21 cellular contexts compared by ENCODE assay signal in genomic region chr14:89534896-89535615, GRCh38.
A peak's percentile ranks its signal among the peaks of the same experiment; 100 is the strongest.
DNase-seq lines count a peak whose midpoint lies in the region; TF ChIP-seq lines count a peak whose summit lies in the region.
"Had no signal": no experiment of that assay in that cellular context is flagged by ENCODE, and none has a peak within 500 bp of the region (broad histone marks: within the 10 kb centered on the region; RNA-seq: fewer than 3 reads in every experiment).

No MANE protein-coding gene starts in this region.

- peaks cover 2% of the 10 kb centered on the region for H3K27me3 Mint-ChIP-seq in endothelial cell (ENCODE audit: unreplicated experiment)
- H3K27me3 Mint-ChIP-seq: stimulated activated memory B cell treated with anti-CD40 and anti-IgM and Interleukin-4, amounts not matched to agents 10 μg/mL and 1 μg/mL and 100 μg/mL, for 72 hours had no signal

- H3K36me3 ChIP-seq in hepatocyte (replicated peaks; ENCODE audit: insufficient read depth, low read depth) = no peaks in the 10 kb centered on the region
- H3K36me3 ChIP-seq: tibial artery, WERI-Rb-1 had no signal

- H3K4me1 Mint-ChIP-seq in endothelial cell (ENCODE audit: unreplicated experiment) = peaks cover 22% of the 10 kb centered on the region

- H3K9me3 ChIP-seq in hepatocyte (ENCODE audit: low read depth) = no peaks in the 10 kb centered on the region
- H3K9me3 ChIP-seq: Caco-2, tibial artery had no signal

- DNase-seq in AG04449 (ENCODE audit: low read depth, low spot score) (peak; percentile 33), GM04503 (ENCODE audit: low read depth) (peak; percentile 15), cardiac fibroblast (ENCODE audit: low read depth in 2 of 2) (peak; percentile 55 to 64), left kidney (ENCODE audit: low read depth, low spot score) (peak; percentile 33), endothelial cell (ENCODE audit: low spot score) (no peak), hepatocyte (ENCODE audit: low spot score) (no peak), CD1c-positive myeloid dendritic cell (ENCODE audit: extremely low spot score) (no peak), iPS-NIHi11 (ENCODE audit: low spot score) (no peak)
- DNase-seq: activated CD4-positive, alpha-beta T cell treated with anti-CD3 and anti-CD28 coated beads, Interleukin-2, amount 50 U/mL, for 48 hours; activated naive CD4-positive, alpha-beta T cell treated with Interleukin-2 at 50 U/mL for 16 hours; activated T-cell treated with anti-CD3 and anti-CD28 coated beads for 4 hours; Caco-2; natural killer cell; NCI-H1417 treated with DMSO at 0.1 percent for 48 hours; NCI-H2171 treated with DMSO at 0.1 percent for 48 hours; OCI-M1; SHP77; tibial artery; WERI-Rb-1 had no signal

- POLR2A ChIA-PET in AG04449 (lab: Yijun Ruan, JAX) = no interaction called here

- H3K36me3 Mint-ChIP-seq in endothelial cell (ENCODE audit: low read depth, unreplicated experiment) = peaks cover 5% of the 10 kb centered on the region
- H3K36me3 Mint-ChIP-seq: natural killer cell had no signal

- 65% methylated on average over 4 of the region's 4 CpGs for WGBS in hepatocyte (ENCODE audit: low lambda C conversion rate, missing lambda C conversion rate)

- H3K27ac Mint-ChIP-seq in endothelial cell (ENCODE audit: unreplicated experiment) = no peak overlapping the region
- H3K27ac Mint-ChIP-seq: stimulated activated memory B cell treated with anti-CD40 and anti-IgM and Interleukin-4, amounts not matched to agents 10 μg/mL and 1 μg/mL and 100 μg/mL, for 72 hours; T-helper 1 cell treated with Interleukin-12 subunit alpha and Interleukin-12 subunit beta and Interleukin-4 antibody, amounts not matched to agents 30 μg/mL and 1 μg/mL, for 36 hours had no signal

- H3K27me3 ChIP-seq in hepatocyte = no peaks in the 10 kb centered on the region
- H3K27me3 ChIP-seq: tibial artery had no signal

- no peak overlapping the region for H3K4me2 ChIP-seq in hepatocyte

- H3K4me3 ChIP-seq in AG04449 (ENCODE audit: low read depth, low read length) (no peak overlapping the region), cardiac fibroblast (replicated peaks in 1 of 2; ENCODE audit: low read depth in 2 of 2, low read length in 2 of 2) (no peak overlapping the region), hepatocyte (no peak overlapping the region)
- H3K4me3 ChIP-seq: tibial artery had no signal

- H2AFZ ChIP-seq in hepatocyte = no peak overlapping the region

- no peak for TF ChIP-seq CTCF in AG04449 (IDR thresholded peaks at IDR 0.05; ENCODE audit: insufficient read depth, low read length, missing control alignments)
- TF ChIP-seq CTCF in cardiac fibroblast (IDR thresholded peaks at IDR 0.05; ENCODE audit: low read depth, low read length) = no peak
- no peak for TF ChIP-seq CTCF in endothelial cell (IDR thresholded peaks at IDR 0.05; ENCODE audit: unreplicated experiment)
- TF ChIP-seq CTCF in hepatocyte (IDR thresholded peaks at IDR 0.05; ENCODE audit: poor library complexity) = no peak

- no peaks in the 10 kb centered on the region for H3K9me2 ChIP-seq in hepatocyte (replicated peaks; ENCODE audit: insufficient read depth)

- CTCF ChIA-PET in AG04449 (lab: Yijun Ruan, JAX) = interaction anchor here (1.3 kb wide), 1 partner anchor 380 kb away, joined by 4 read pairs; no protein-coding TSS in a partner anchor

- H4K20me1 ChIP-seq in hepatocyte (ENCODE audit: insufficient read depth, poor library complexity, severe bottlenecking) = no peaks in the 10 kb centered on the region

- H3K27ac ChIP-seq in hepatocyte = no peak overlapping the region
- H3K27ac ChIP-seq: tibial artery, WERI-Rb-1 had no signal

- H3K4me1 ChIP-seq in hepatocyte (ENCODE audit: insufficient read depth) = peaks cover 11% of the 10 kb centered on the region

- no peaks in the 10 kb centered on the region for H3K9me3 Mint-ChIP-seq in endothelial cell (ENCODE audit: unreplicated experiment)
- H3K9me3 Mint-ChIP-seq: natural killer cell; T-helper 1 cell treated with Interleukin-12 subunit alpha and Interleukin-12 subunit beta and Interleukin-4 antibody, amounts not matched to agents 30 μg/mL and 1 μg/mL, for 36 hours had no signal

- H3K4me3 Mint-ChIP-seq in endothelial cell (ENCODE audit: unreplicated experiment) = no peak overlapping the region
- H3K4me3 Mint-ChIP-seq: natural killer cell; stimulated activated memory B cell treated with anti-CD40 and anti-IgM and Interleukin-4, amounts not matched to agents 10 μg/mL and 1 μg/mL and 100 μg/mL, for 72 hours; T-helper 1 cell treated with Interleukin-12 subunit alpha and Interleukin-12 subunit beta and Interleukin-4 antibody, amounts not matched to agents 30 μg/mL and 1 μg/mL, for 36 hours had no signal

- H3K79me2 ChIP-seq in hepatocyte = peaks cover 2% of the 10 kb centered on the region

Comparison
In these comparisons a context has a peak if more than half of its experiments do, and no peak if none do; other contexts are left out.
1. DNase-seq: peak in AG04449 (single experiment), GM04503 (single experiment), cardiac fibroblast (2 of 2) and left kidney (single experiment); none in endothelial cell (single experiment), hepatocyte (single experiment), CD1c-positive myeloid dendritic cell (single experiment) and iPS-NIHi11 (single experiment).